ENCODE assay signal across 8 cellular contexts in the genomic region with DNA sequence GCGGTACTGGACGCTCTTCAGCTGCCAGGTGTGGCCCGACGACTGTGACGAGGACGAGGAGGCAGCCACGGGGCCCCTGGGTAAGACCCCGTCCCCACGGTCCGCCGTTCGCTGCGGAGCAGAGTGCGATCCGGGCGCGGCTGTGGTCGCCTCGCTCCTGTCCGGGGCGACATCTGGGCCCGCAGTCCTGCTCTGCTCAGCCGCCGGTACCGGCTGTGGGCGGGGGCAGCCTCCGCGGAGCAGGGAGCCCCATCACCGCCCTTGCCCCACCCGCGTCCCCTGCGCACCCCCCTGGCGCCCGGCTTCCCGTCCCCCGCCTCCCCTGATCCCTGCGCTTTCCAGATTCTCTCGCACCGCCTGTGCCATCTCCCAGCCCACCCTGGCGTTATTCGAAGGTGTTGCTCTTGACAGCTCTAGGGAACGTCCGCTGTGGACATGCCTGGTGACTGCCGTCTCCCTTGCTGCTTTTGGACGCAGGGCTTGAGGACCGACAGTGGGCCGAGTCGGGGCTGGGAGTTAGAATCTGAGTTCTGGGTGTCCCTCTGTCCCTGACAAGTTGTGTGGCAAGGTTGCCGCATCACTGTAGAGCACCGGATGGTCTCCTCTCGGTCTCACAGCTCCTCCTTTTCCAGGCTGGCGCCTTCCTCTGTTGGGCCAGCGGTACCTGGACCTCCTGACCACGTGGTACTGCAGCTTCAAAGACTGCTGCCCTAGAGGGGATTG. TPM values are rescaled to one million over a fixed set of nuclear protein-coding genes. Genes with fewer than 3 reads are reported as not detected.
DNase-seq lines count a peak whose midpoint lies in the region; ATAC-seq and FAIRE-seq lines count a peak whose summit lies in the region.

No MANE protein-coding gene starts in this region.

- ATAC-seq in GM21515 (IDR thresholded peaks at IDR 0.05; ENCODE audit: unreplicated experiment): peak; percentile 12
- no peak for ATAC-seq in GM18858 (IDR thresholded peaks at IDR 0.05; ENCODE audit: unreplicated experiment)

- no peak for FAIRE-seq in HTR-8/SVneo (lab: Jason Lieb, UNC)

- DNase-seq in Daoy (ENCODE audit: low read depth) (peak; percentile 47), HTR-8/SVneo (ENCODE audit: insufficient read length, low spot score) (peak; percentile 46), T1000 (lab: John Stamatoyannopoulos, UW) (peak; percentile 51), left kidney (ENCODE audit: low read depth, low spot score) (peak; percentile 78)
- peak; percentile 32 for DNase-seq in central memory CD4-positive, alpha-beta T cell
- DNase-seq in stimulated activated CD4-positive, alpha-beta T cell treated with anti-CD3 and anti-CD28 coated beads, Interleukin-4, amount 100 ng/mL, for 4 hours: peak; percentile 25 to 31

RNA-seq across cellular contexts. Expression of a gene that starts 0.6 kb away (rescaled TPM):
- 27.7 and 39.2 TPM in 2 replicates for total RNA-seq in Daoy (2014; rRNA removed; shearing (Covaris generic))

RNA-seq across cellular contexts. Expression of a gene that starts 56.8 kb away (rescaled TPM):
- total RNA-seq in Daoy (2014; rRNA removed; shearing (Covaris generic)): 30.9 and 38.5 TPM in 2 replicates

Comparison
In these comparisons a context has a peak if more than half of its experiments do, and no peak if none do; other contexts are left out.
1. DNase-seq: peak in every context shown above with its lines; median percentile 78 in left kidney; 51 in T1000; 47 in Daoy; 46 in HTR-8/SVneo; 32 in central memory CD4-positive, alpha-beta T cell; 28 in stimulated activated CD4-positive, alpha-beta T cell treated with anti-CD3 and anti-CD28 coated beads, Interleukin-4, amount 100 ng/mL, for 4 hours.